In the genomic region with DNA sequence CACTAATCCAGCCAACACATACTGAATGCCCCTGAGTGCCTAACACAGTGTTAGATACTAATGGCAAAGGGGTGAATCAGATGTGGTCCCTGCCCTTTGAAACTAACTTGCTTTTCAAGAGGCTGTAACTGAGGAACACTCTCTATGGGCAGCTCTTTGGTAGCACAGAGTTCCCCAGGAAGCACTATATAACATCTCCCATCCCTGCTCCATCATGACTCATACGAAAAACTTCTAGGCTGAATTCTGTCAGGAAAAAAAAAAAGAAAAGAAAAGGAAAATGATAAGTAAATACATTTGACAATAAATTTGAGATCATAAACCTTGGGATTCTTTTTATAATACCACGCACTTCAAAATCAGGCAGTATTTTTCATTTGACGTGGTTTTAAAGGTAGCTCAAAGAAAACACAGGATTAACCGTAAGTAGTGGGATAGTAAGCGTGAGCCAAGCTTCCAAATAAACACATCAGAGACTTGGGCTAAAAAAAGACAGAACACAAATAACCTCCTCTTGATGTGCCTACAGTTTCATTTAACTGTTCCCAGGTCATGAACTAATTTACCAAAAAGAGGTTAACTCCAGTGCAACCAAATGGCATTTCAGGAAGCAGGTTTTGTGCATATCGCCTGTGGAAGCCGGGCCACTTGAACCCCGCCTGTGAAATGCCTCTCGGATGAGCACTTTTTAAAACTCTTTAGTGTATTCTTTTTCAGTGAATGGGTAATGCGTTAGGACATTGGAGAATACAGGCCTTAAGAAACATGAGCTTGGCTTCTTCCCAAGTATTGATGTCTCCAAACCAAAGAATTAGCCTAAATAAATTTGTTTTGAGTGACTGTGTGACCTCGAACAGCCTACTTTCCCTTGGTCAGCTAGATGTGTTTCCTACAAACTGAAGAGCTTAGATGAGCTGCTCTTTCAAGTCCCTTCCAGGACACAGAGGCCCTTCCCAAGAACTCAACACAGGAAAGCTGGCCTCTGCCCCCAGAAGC, we compare ENCODE assay signal across 15 cellular contexts. TPM values are rescaled to one million over a fixed set of nuclear protein-coding genes. Genes with fewer than 3 reads are reported as not detected.
DNase-seq lines count a peak whose midpoint lies in the region; ATAC-seq, FAIRE-seq and TF ChIP-seq lines count a peak whose summit lies in the region.
"Had no signal": no experiment of that assay in that cellular context is flagged by ENCODE, and none has a peak within 500 bp of the region (broad histone marks: within the 10 kb centered on the region; RNA-seq: fewer than 3 reads in every experiment).

No MANE protein-coding gene starts in this region.

- ATAC-seq in right lobe of liver (peak; percentile 68 to 82 (median 76)), HG03095 (IDR thresholded peaks at IDR 0.05; ENCODE audit: unreplicated experiment) (no peak)

- H3K4me1 ChIP-seq in breast epithelium (no peaks in the 10 kb centered on the region), right lobe of liver (peaks cover 0 to 18% (median 7%) of the 10 kb centered on the region in 4 donors), uterus (peaks cover 4 to 10% of the 10 kb centered on the region in 2 donors)
- H3K4me1 ChIP-seq: Peyer's patch had no signal

- no peak for FAIRE-seq in GM19239 (lab: Jason Lieb, UNC)
- FAIRE-seq: G401.6 had no signal

- no peak for TF ChIP-seq POLR2A in breast epithelium (IDR thresholded peaks at IDR 0.05)
- TF ChIP-seq POLR2A in right lobe of liver (IDR thresholded peaks at IDR 0.05), result no peak
- TF ChIP-seq POLR2A in uterus (IDR thresholded peaks at IDR 0.05), result no peak

- H3K27ac Mint-ChIP-seq in MCF 10A (ENCODE audit: low read depth, unreplicated experiment), result no peak overlapping the region

- H3K4me1 Mint-ChIP-seq in MCF 10A (ENCODE audit: insufficient read depth, unreplicated experiment), result no peaks in the 10 kb centered on the region

- intact Hi-C loops in breast epithelium (cut with DNase I; ENCODE audit: low total_unique reads), result no loop called here
- intact Hi-C loops in MCF 10A (cut with micrococcal nuclease), result no loop called here
- intact Hi-C loops in right lobe of liver (cut with DNase I), result no loop called here
- intact Hi-C loops in uterus (cut with DNase I; ENCODE audit: low total_unique reads), result no loop called here
- intact Hi-C loops in dorsolateral prefrontal cortex (cut with DNase I), result no loop called here

- 29% methylated on average over 11 of the region's 11 CpGs for WGBS in right lobe of liver (ENCODE audit: insufficient coverage, low coverage, low lambda C conversion rate, missing lambda C conversion rate)

- CTCF ChIA-PET in MCF 10A (lab: Yijun Ruan, JAX), result interaction anchor here (0.5 to 6.5 kb wide), 13 partner anchors 12 to 1747 kb away, joined by 3 to 36 read pairs (median 4); no protein-coding TSS in a partner anchor

- POLR2A ChIA-PET in MCF 10A (lab: Yijun Ruan, JAX), result interaction anchor here (0.6 to 1.0 kb wide), 2 partner anchors 28 to 42 kb away, joined by 3 to 4 read pairs; a partner anchor contains a TSS

- no peak overlapping the region for H3K4me3 Mint-ChIP-seq in MCF 10A (ENCODE audit: unreplicated experiment)

- H3K36me3 ChIP-seq in breast epithelium (no peaks in the 10 kb centered on the region), right lobe of liver (no peaks in the 10 kb centered on the region), uterus (no peaks in the 10 kb centered on the region)
- H3K36me3 ChIP-seq: cardiac muscle cell, Peyer's patch had no signal

- no peaks in the 10 kb centered on the region for H3K27me3 Mint-ChIP-seq in MCF 10A (ENCODE audit: insufficient read depth, unreplicated experiment)

- BruUV-seq in MCF 10A (replicated peaks; lab: Mats Ljungman, UMichigan), result no TSS peak

- peaks cover 5% of the 10 kb centered on the region for H3K36me3 Mint-ChIP-seq in MCF 10A (ENCODE audit: insufficient read depth, unreplicated experiment)

- H3K27me3 ChIP-seq in breast epithelium (no peaks in the 10 kb centered on the region), right lobe of liver (no peaks in the 10 kb centered on the region), uterus (no peaks in the 10 kb centered on the region), dorsolateral prefrontal cortex (peaks cover 0 to 21% (median 2%) of the 10 kb centered on the region in 45 donors)
- H3K27me3 ChIP-seq: cardiac muscle cell, Peyer's patch had no signal

- DNase-seq in breast epithelium (ENCODE audit: low spot score in 2 of 2), result no peak
- DNase-seq in MCF 10A (ENCODE audit: unreplicated experiment), result no peak
- peak; percentile 75 for DNase-seq in choroid plexus epithelial cell (ENCODE audit: low read depth)
- DNase-seq in right lobe of liver, result no peak
- DNase-seq in uterus, result no peak
- DNase-seq in dorsolateral prefrontal cortex, result no peak
- no peak for DNase-seq in GM19239 (ENCODE audit: insufficient read length, low spot score)
- DNase-seq: activated CD8-positive, alpha-beta memory T cell treated with anti-CD3 and anti-CD28 coated beads, Interleukin-2, amount 50 U/mL, for 48 hours; KBM-7; NCI-H2171 treated with DMSO at 0.1 percent for 48 hours; Peyer's patch had no signal

- H3K4me3 ChIP-seq in breast epithelium (no peak overlapping the region), choroid plexus epithelial cell (ENCODE audit: low read depth, low read length) (no peak overlapping the region), right lobe of liver (no peak overlapping the region), uterus (no peak overlapping the region), dorsolateral prefrontal cortex (no peak overlapping the region)
- H3K4me3 ChIP-seq: cardiac muscle cell, Peyer's patch, skin epidermis had no signal

- no peaks in the 10 kb centered on the region for H3K9me3 ChIP-seq in breast epithelium
- no peaks in the 10 kb centered on the region for H3K9me3 ChIP-seq in right lobe of liver
- no peaks in the 10 kb centered on the region for H3K9me3 ChIP-seq in uterus
- H3K9me3 ChIP-seq: Peyer's patch had no signal

- H3K27ac ChIP-seq in breast epithelium (peak overlapping the region; percentile 17 to 67), right lobe of liver (no peak overlapping the region), uterus (peak overlapping the region; percentile 69 to 79), dorsolateral prefrontal cortex (peak overlapping the region in 2 of 59 donors; percentile 29 to 53)
- H3K27ac ChIP-seq: cardiac muscle cell, skin epidermis had no signal

- no peak for TF ChIP-seq CTCF in breast epithelium (IDR thresholded peaks at IDR 0.05)
- TF ChIP-seq CTCF in MCF 10A (IDR thresholded peaks at IDR 0.05; ENCODE audit: unreplicated experiment), result no peak
- no peak for TF ChIP-seq CTCF in choroid plexus epithelial cell (conservative IDR thresholded peaks at IDR 0.05; ENCODE audit: low read depth, low read length)
- TF ChIP-seq CTCF in right lobe of liver (IDR thresholded peaks at IDR 0.05), result no peak
- TF ChIP-seq CTCF in uterus (IDR thresholded peaks at IDR 0.05), result no peak
- TF ChIP-seq CTCF in dorsolateral prefrontal cortex (IDR thresholded peaks at IDR 0.05 in 54 of 56, conservative IDR thresholded peaks at IDR 0.05 in 2 of 56; ENCODE audit: low read depth in 1 of 56, partially characterized antibody in 56 of 56), result no peak

- H3K9me3 Mint-ChIP-seq in MCF 10A (ENCODE audit: unreplicated experiment), result no peaks in the 10 kb centered on the region

RNA-seq across cellular contexts. Expression of a gene that starts 42.0 kb away (rescaled TPM):
- total RNA-seq in breast epithelium (10 to 100 TPM; 31.8 to 42.6 (median 35.7) TPM), MCF 10A (2022) (14.5 and 19.2 TPM in 2 replicates), right lobe of liver (10 to 100 TPM in 5 of 6 experiments, 1 to 10 TPM in 1; 9.2 to 21.5 (median 12.8) TPM), uterus (10 to 100 TPM; 13.2 to 39.6 (median 25.6) TPM), dorsolateral prefrontal cortex (10 to 100 TPM; 10.3 to 25.2 (median 17.9) TPM)

Comparison
In these comparisons a context has a peak if more than half of its experiments do, and no peak if none do; other contexts are left out.
1. H3K27ac ChIP-seq: peak in breast epithelium (2 of 2) and uterus (2 of 2); none in right lobe of liver (0 of 3).